Comparison of ENCODE assay signal across 1 cellular context in the genomic region with DNA sequence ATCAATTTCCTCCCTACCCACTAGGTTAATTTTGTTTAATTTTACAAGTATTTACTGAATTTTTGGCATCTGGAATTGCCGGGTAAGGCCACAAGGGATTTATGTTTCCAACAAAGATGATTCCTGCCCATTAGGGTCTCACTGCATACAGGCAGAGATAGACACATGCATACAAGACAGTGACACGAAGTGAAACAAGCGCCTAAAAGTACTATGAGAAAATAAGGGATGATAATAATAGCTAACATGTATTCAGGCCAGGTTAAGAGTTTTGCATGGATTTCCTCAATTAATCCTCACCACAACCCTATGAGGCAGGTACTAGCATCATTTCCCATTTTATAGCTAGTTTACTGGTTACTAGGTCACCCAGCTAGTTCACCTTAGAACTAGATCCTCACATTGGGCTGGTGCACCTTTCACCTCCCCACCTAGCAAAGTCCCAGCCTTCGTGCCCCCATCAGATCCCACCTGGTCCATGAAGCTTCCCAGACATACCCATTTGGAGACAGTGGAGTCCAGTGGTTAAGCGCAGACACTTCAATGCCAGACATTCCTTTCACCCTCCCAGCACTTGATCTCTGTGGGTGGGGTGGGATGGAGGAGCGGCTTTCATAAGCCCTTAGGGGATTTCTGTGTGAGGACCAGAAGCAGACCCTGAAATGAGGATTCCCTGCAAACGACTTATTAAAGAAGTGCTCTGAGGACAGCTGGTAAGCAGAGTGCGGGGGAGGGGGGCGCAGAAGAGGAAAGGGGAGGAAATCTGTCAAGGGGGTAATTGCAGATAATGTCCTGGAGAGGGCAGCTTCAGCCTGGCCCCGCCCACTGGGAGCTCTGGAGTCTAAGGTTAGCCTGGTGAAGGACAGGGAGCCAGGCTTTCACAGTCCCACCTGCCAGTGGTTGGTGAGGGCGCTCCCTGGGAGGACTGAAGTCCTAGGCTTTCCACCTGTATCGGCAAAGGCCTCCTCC.
A peak's percentile ranks its signal among the peaks of the same experiment; 100 is the strongest.
TF ChIP-seq lines count a peak whose summit lies in the region.

No MANE protein-coding gene starts in this region.

TF ChIP-seq in K562, 482 proteins besides CTCF, POLR2A, EP300 and RAD21 (continued from another document):
- TF ChIP-seq CCAR2 (IDR thresholded peaks at IDR 0.05; ENCODE audit: low read depth, low read length): no peak
- 0 out of 2 replicates have a peak, but pooled peaks have one; percentile 11 for TF ChIP-seq SPI1 (IDR thresholded peaks at IDR 0.05; ENCODE audit: borderline replicate concordance, low read depth, low read length)
- TF ChIP-seq ZNF79 (CRISPR knock-in tag; IDR thresholded peaks at IDR 0.05; ENCODE audit: low read depth): no peak
- no peak for TF ChIP-seq HDGF (IDR thresholded peaks at IDR 0.05)
- peak; percentile 22 for TF ChIP-seq MEIS2 (IDR thresholded peaks at IDR 0.05; ENCODE audit: partially characterized antibody)
- no peak for TF ChIP-seq RBM39 (optimal IDR thresholded peaks at IDR 0.05; ENCODE audit: low read depth, low read length)
- TF ChIP-seq, protein P1, sequence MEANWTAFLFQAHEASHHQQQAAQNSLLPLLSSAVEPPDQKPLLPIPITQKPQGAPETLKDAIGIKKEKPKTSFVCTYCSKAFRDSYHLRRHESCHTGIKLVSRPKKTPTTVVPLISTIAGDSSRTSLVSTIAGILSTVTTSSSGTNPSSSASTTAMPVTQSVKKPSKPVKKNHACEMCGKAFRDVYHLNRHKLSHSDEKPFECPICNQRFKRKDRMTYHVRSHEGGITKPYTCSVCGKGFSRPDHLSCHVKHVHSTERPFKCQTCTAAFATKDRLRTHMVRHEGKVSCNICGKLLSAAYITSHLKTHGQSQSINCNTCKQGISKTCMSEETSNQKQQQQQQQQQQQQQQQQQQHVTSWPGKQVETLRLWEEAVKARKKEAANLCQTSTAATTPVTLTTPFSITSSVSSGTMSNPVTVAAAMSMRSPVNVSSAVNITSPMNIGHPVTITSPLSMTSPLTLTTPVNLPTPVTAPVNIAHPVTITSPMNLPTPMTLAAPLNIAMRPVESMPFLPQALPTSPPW (CRISPR knock-in tag; IDR thresholded peaks at IDR 0.05): peak; percentile 90
- 0 out of 2 replicates have a peak, but pooled peaks have one; percentile 32 for TF ChIP-seq CC2D1A (IDR thresholded peaks at IDR 0.05)
- TF ChIP-seq ZNF165 (CRISPR knock-in tag; IDR thresholded peaks at IDR 0.05; ENCODE audit: borderline replicate concordance): no peak
- no peak for TF ChIP-seq MYBL2 (IDR thresholded peaks at IDR 0.05; ENCODE audit: low read depth)
- no peak for TF ChIP-seq MYBL2 (CRISPR knock-in tag; IDR thresholded peaks at IDR 0.05; ENCODE audit: borderline replicate concordance)
- 0 out of 2 replicates have a peak, but pooled peaks have one; percentile 34 for TF ChIP-seq SMAD4 (CRISPR knock-in tag; conservative IDR thresholded peaks at IDR 0.05)
- TF ChIP-seq PKNOX1 (IDR thresholded peaks at IDR 0.05): peak; percentile 50; the same call in 1 of the 2 replicates
- TF ChIP-seq CXXC5 (CRISPR knock-in tag; IDR thresholded peaks at IDR 0.05): 0 out of 2 replicates have a peak, but pooled peaks have one; percentile 28
- TF ChIP-seq SP1 (CRISPR knock-in tag; IDR thresholded peaks at IDR 0.05): peak; percentile 92
- 0 out of 2 replicates have a peak, but pooled peaks have one; percentile 21 for TF ChIP-seq HCFC1 (IDR thresholded peaks at IDR 0.05; ENCODE audit: low read depth, low read length)
- 0 out of 2 replicates have a peak, but pooled peaks have one; percentile 17 for TF ChIP-seq RAD51 (IDR thresholded peaks at IDR 0.05; ENCODE audit: borderline replicate concordance, low read depth)
- TF ChIP-seq ELF2 (CRISPR knock-in tag; IDR thresholded peaks at IDR 0.05): no peak
- TF ChIP-seq, protein P2, sequence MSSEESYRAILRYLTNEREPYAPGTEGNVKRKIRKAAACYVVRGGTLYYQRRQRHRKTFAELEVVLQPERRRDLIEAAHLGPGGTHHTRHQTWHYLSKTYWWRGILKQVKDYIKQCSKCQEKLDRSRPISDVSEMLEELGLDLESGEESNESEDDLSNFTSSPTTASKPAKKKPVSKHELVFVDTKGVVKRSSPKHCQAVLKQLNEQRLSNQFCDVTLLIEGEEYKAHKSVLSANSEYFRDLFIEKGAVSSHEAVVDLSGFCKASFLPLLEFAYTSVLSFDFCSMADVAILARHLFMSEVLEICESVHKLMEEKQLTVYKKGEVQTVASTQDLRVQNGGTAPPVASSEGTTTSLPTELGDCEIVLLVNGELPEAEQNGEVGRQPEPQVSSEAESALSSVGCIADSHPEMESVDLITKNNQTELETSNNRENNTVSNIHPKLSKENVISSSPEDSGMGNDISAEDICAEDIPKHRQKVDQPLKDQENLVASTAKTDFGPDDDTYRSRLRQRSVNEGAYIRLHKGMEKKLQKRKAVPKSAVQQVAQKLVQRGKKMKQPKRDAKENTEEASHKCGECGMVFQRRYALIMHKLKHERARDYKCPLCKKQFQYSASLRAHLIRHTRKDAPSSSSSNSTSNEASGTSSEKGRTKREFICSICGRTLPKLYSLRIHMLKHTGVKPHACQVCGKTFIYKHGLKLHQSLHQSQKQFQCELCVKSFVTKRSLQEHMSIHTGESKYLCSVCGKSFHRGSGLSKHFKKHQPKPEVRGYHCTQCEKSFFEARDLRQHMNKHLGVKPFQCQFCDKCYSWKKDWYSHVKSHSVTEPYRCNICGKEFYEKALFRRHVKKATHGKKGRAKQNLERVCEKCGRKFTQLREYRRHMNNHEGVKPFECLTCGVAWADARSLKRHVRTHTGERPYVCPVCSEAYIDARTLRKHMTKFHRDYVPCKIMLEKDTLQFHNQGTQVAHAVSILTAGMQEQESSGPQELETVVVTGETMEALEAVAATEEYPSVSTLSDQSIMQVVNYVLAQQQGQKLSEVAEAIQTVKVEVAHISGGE (CRISPR knock-in tag; IDR thresholded peaks at IDR 0.05): no peak
- peak; percentile 55; the same call in 1 of the 2 replicates for TF ChIP-seq CBFA2T3 (IDR thresholded peaks at IDR 0.05)
- TF ChIP-seq EHMT2 (IDR thresholded peaks at IDR 0.05): no peak
- no peak for TF ChIP-seq SRSF7 (optimal IDR thresholded peaks at IDR 0.05; ENCODE audit: low read depth, low read length)
- no peak for TF ChIP-seq NONO (IDR thresholded peaks at IDR 0.05; ENCODE audit: low read depth in 2 of 2, low read length in 1 of 2)
- TF ChIP-seq TRIM28 (IDR thresholded peaks at IDR 0.05): 0 out of 2 replicates have a peak, but pooled peaks have one; percentile 34
- no peak for TF ChIP-seq KDM5B (IDR thresholded peaks at IDR 0.05; ENCODE audit: insufficient replicate concordance, low read depth, low read length)
- TF ChIP-seq TEAD4 (IDR thresholded peaks at IDR 0.05; ENCODE audit: low read length): no peak
- no peak for TF ChIP-seq TEAD4 (CRISPR knock-in tag; IDR thresholded peaks at IDR 0.05; ENCODE audit: borderline replicate concordance)
- TF ChIP-seq TGIF2 (CRISPR knock-in tag; IDR thresholded peaks at IDR 0.05): no peak
- TF ChIP-seq SIN3A (IDR thresholded peaks at IDR 0.05; ENCODE audit: borderline replicate concordance in 2 of 2, control insufficient read depth in 1 of 2, low read depth in 2 of 2, low read length in 2 of 2): 0 out of 4 replicates have a peak, but pooled peaks of 1 of the 2 experiments have one; percentile 31
- TF ChIP-seq NR2C2 (CRISPR knock-in tag; IDR thresholded peaks at IDR 0.05): no peak
- TF ChIP-seq NR2C2 (tag; IDR thresholded peaks at IDR 0.05): no peak
- TF ChIP-seq FOS (IDR thresholded peaks at IDR 0.05; ENCODE audit: extremely low read depth, insufficient read length): no peak
- TF ChIP-seq DDX20 (tag; IDR thresholded peaks at IDR 0.05; ENCODE audit: low read depth): no peak
